ENCODE assay signal across 8 cellular contexts in genomic region chr9:34252670-34253459, GRCh38.
DNase-seq lines count a peak whose midpoint lies in the region; ATAC-seq and TF ChIP-seq lines count a peak whose summit lies in the region.

No MANE protein-coding gene starts in this region.

- H3K4me1 ChIP-seq in adrenal gland (replicated peaks in 1 of 2) (peaks cover 23 to 46% of the 10 kb centered on the region in 2 donors), right atrium auricular region (peaks cover 0 to 87% of the 10 kb centered on the region in 2 donors)

- intact Hi-C loops in adrenal gland (cut with DNase I), result loop anchor here in 1 of 2 donors (10.0 kb wide), 1 partner anchor 128 kb away; the partner anchor contains the start of gene DCAF12

- WGBS in adrenal gland, 4 donors, result 22 to 35% (median 24%) methylated on average over 10 of the region's 10 CpGs

- H3K27ac ChIP-seq in adrenal gland (peak overlapping the region; percentile 45 to 86 (median 70)), right atrium auricular region (peak overlapping the region; percentile 76 to 79)

- H3K4me3 ChIP-seq in GM12864 (ENCODE audit: low read depth, low read length) (no peak overlapping the region), adrenal gland (no peak overlapping the region), right atrium auricular region (no peak overlapping the region), retinal pigment epithelial cell (ENCODE audit: low read length) (no peak overlapping the region)

- no peaks in the 10 kb centered on the region for H3K27me3 ChIP-seq in adrenal gland
- H3K27me3 ChIP-seq in right atrium auricular region, result no peaks in the 10 kb centered on the region

- no peak for ATAC-seq in HG03457 (IDR thresholded peaks at IDR 0.05; ENCODE audit: unreplicated experiment)

- no peak for TF ChIP-seq POLR2A in adrenal gland (IDR thresholded peaks at IDR 0.05)

- peaks cover 0 to 37% of the 10 kb centered on the region in 2 donors for H3K36me3 ChIP-seq in adrenal gland (replicated peaks in 1 of 2)
- H3K36me3 ChIP-seq in right atrium auricular region, result peaks cover 40% of the 10 kb centered on the region

- TF ChIP-seq CTCF in GM12864 (IDR thresholded peaks at IDR 0.05; ENCODE audit: low read depth, low read length, missing control alignments), result peak; percentile 94
- peak; percentile 77 to 94 (median 89) for TF ChIP-seq CTCF in adrenal gland (IDR thresholded peaks at IDR 0.05)
- peak; percentile 56 to 92 for TF ChIP-seq CTCF in right atrium auricular region (IDR thresholded peaks at IDR 0.05)
- peak; percentile 93 for TF ChIP-seq CTCF in retinal pigment epithelial cell (conservative IDR thresholded peaks at IDR 0.05; ENCODE audit: low read depth, low read length)

- no peaks in the 10 kb centered on the region for H3K9me3 ChIP-seq in adrenal gland (replicated peaks in 1 of 3)
- no peaks in the 10 kb centered on the region for H3K9me3 ChIP-seq in right atrium auricular region

- DNase-seq in GM12864 (ENCODE audit: low read depth) (no peak), HUDEP-2 (lab: John Stamatoyannopoulos, UW; ENCODE audit: unreplicated experiment in 76 of 76) (peak in 47 of 76 experiments; percentile 4 to 62 (median 30)), SW480 (ENCODE audit: low spot score) (peak; percentile 46), adrenal gland (peak; percentile 73 to 92 (median 78)), right atrium auricular region (ENCODE audit: low spot score) (peak; percentile 75), retinal pigment epithelial cell (ENCODE audit: low read depth) (no peak), foreskin melanocyte (no peak)

Comparison
In these comparisons a context has a peak if more than half of its experiments do, and no peak if none do; other contexts are left out.
1. DNase-seq: peak in HUDEP-2 (47 of 76), SW480 (single experiment), adrenal gland (7 of 7) and right atrium auricular region (single experiment); none in GM12864 (single experiment), retinal pigment epithelial cell (single experiment) and foreskin melanocyte (single experiment).
2. Peak in every context shown above with its lines, with median percentiles within 50 percentile points of each other: CTCF ChIP-seq.